20 cellular contexts compared by ENCODE assay signal in the genomic region with DNA sequence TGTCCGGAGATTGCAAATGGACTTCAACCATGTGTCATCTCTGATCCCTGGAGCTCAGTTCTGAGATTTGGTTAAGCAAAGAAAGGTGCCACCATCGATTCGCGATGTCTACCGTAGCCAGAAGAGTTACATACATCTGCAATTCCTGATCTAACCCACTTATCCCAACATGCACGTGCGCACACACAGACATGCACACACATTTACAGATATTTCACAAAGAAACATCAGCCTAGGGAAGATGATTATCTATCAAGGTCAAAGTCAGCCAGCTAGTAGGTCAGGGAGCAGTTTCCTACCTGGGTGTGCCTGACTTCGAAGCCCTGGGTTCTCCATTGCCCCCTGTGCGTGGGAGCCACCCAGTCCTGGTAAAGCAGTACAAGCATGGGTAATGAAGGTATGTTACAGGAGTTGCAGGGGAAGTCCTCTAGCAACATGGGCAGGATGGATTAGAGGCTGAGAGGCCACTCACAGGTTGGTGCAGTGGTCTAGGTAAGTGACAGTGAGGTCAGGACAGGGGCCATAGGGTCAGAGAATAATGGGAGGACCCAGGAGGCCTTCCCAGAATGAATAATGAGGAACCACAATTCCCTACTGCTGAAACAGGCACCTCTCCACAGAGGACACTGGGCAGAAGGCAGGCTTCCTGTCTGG.
"Had no signal": no experiment of that assay in that cellular context is flagged by ENCODE, and none has a peak within 500 bp of the region (broad histone marks: within the 10 kb centered on the region; RNA-seq: fewer than 3 reads in every experiment).

No MANE protein-coding gene starts in this region.

- H3K27ac Mint-ChIP-seq: activated CD4-positive, alpha-beta memory T cell treated with anti-CD3 and anti-CD28 coated beads for 36 hours; activated T-helper 2 cell treated with anti-CD3 and anti-CD28 coated beads, Interferon-gamma antibody, Interleukin-2, Interleukin-4, amounts not matched to agents 10 μg/mL and 5 μg/mL and 100 μg/mL, durations not matched to agents 14 hours and 24 hours and 36 hours had no signal

- DNase-seq: activated CD4-positive, alpha-beta memory T cell treated with anti-CD3 and anti-CD28 coated beads for 36 hours; activated naive CD4-positive, alpha-beta T cell treated with Interleukin-2 at 50 U/mL for 16 hours; activated T-cell treated with anti-CD3 and anti-CD28 coated beads, Interleukin-2, amount 50 U/mL, for 1 hour; brain microvascular endothelial cell; cerebellar nuclear complex; effector memory CD4-positive, alpha-beta T cell; esophagus squamous epithelium; heart right ventricle; immature natural killer cell; kidney glomerular epithelial cell; left ventricle myocardium superior; sigmoid colon; stimulated activated CD4-positive, alpha-beta T cell treated with anti-CD3 and anti-CD28 coated beads, Interleukin-4, amount 100 ng/mL, for 4 hours; stimulated activated naive CD4-positive, alpha-beta T cell treated with Interleukin-2 at 50 U/mL for 16 hours; WERI-Rb-1 had no signal

- H3K27ac ChIP-seq: brain microvascular endothelial cell, esophagus squamous epithelium, heart right ventricle, vagina, WERI-Rb-1 had no signal

- H3K36me3 Mint-ChIP-seq: activated CD4-positive, alpha-beta memory T cell treated with anti-CD3 and anti-CD28 coated beads for 36 hours; immature natural killer cell had no signal

- H3K27me3 ChIP-seq: brain microvascular endothelial cell, esophagus squamous epithelium, heart right ventricle, sigmoid colon, tibial nerve, vagina had no signal

- H3K4me3 ChIP-seq: esophagus squamous epithelium, heart right ventricle, sigmoid colon, tibial nerve, vagina had no signal

- H3K9me3 Mint-ChIP-seq: activated CD4-positive, alpha-beta memory T cell treated with anti-CD3 and anti-CD28 coated beads for 36 hours; activated T-helper 2 cell treated with anti-CD3 and anti-CD28 coated beads, Interferon-gamma antibody, Interleukin-2, Interleukin-4, amounts not matched to agents 10 μg/mL and 5 μg/mL and 100 μg/mL, durations not matched to agents 14 hours and 24 hours and 36 hours; dendritic cell treated with granulocyte-macrophage colony-stimulating factor and Interleukin-4, amounts not matched to agents 40 ng/mL and 50 ng/mL, for 4 days; immature natural killer cell; neural crest cell had no signal

- H3K4me3 Mint-ChIP-seq: activated CD4-positive, alpha-beta memory T cell treated with anti-CD3 and anti-CD28 coated beads for 36 hours; dendritic cell treated with granulocyte-macrophage colony-stimulating factor and Interleukin-4, amounts not matched to agents 40 ng/mL and 50 ng/mL, for 4 days; immature natural killer cell had no signal

- H3K9me3 ChIP-seq: esophagus squamous epithelium, heart right ventricle, sigmoid colon, tibial nerve, vagina had no signal

- H3K36me3 ChIP-seq: brain microvascular endothelial cell, esophagus squamous epithelium, heart right ventricle, sigmoid colon, tibial nerve, vagina, WERI-Rb-1 had no signal

- H3K27me3 Mint-ChIP-seq: activated CD4-positive, alpha-beta memory T cell treated with anti-CD3 and anti-CD28 coated beads for 36 hours had no signal
